In the genomic region with DNA sequence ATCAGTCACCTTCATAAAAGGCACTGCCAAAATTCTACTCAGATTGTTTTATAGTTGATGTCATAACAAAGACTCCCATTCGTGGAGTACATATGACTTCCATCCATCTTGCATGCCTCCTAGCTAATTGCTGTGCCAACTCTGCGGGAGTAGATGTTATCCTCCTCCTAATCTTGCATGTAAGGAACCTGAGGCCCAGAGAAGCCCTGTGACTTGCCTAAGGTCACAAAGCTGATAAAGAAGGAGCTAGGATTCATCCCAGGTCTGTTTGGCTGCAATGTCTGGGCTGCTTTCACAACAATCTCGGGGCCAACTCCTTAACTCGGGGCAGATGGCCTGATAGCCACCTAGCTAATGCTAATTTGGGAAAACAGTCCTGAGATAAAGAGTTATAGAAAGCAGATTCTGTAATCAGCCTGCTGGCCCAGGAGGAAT, we compare ENCODE assay signal across 1 cellular context.
TF ChIP-seq lines count a peak whose summit lies in the region.

No MANE protein-coding gene starts in this region.

TF ChIP-seq in SK-N-SH treated with all-trans-retinoic acid at 6 μM for 48 hours, 23 proteins besides CTCF, POLR2A, EP300 and RAD21 (continued from another document):
- TF ChIP-seq PPARA (CRISPR knock-in tag; IDR thresholded peaks at IDR 0.05; ENCODE audit: borderline replicate concordance) (no peak), ZC3H10 (CRISPR knock-in tag; IDR thresholded peaks at IDR 0.05) (no peak), ZFP3 (CRISPR knock-in tag; IDR thresholded peaks at IDR 0.05) (0 out of 2 replicates have a peak, but pooled peaks have one; percentile 16)
